Comparison of ENCODE assay signal across 21 cellular contexts in genomic region chr7:96739609-96740008, GRCh38.
"Had no signal": no experiment of that assay in that cellular context is flagged by ENCODE, and none has a peak within 500 bp of the region (broad histone marks: within the 10 kb centered on the region; RNA-seq: fewer than 3 reads in every experiment).

No MANE protein-coding gene starts in this region.

- H3K27ac Mint-ChIP-seq: activated CD4-positive, alpha-beta T cell treated with anti-CD3 and anti-CD28 coated beads, Interleukin-2, amount 10 ng/mL, durations not matched to agents 7 days and 5 days; activated CD8-positive, alpha-beta T cell treated with anti-CD3 and anti-CD28 coated beads for 36 hours; activated naive CD4-positive, alpha-beta T cell treated with anti-CD3 and anti-CD28 coated beads, Interleukin-2, amount 50 U/mL, for 24 hours; activated T-helper 1 cell treated with anti-CD3 and anti-CD28 coated beads, Interleukin-12 subunit alpha, Interleukin-12 subunit beta, Interleukin-2, Interleukin-4 antibody, amounts not matched to agents 30 ng/mL and 10 ng/mL and 1 ng/mL, durations not matched to agents 14 hours and 24 hours and 36 hours; dendritic cell treated with granulocyte-macrophage colony-stimulating factor and Interleukin-4, amounts not matched to agents 40 ng/mL and 50 ng/mL, for 4 days; naive thymus-derived CD4-positive, alpha-beta T cell; progenitor cell of endocrine pancreas; stimulated activated memory B cell treated with anti-CD40 and anti-IgM and Interleukin-4, amounts not matched to agents 10 μg/mL and 1 μg/mL and 100 μg/mL, for 72 hours had no signal

- DNase-seq: activated CD4-positive, alpha-beta T cell treated with anti-CD3 and anti-CD28 coated beads, Interleukin-2, amount 10 ng/mL, durations not matched to agents 7 days and 5 days; activated CD8-positive, alpha-beta T cell treated with anti-CD3 and anti-CD28 coated beads for 36 hours; activated gamma-delta T cell; anterior cingulate cortex; body of pancreas; effector CD4-positive, alpha-beta T cell; erythroblast; foreskin fibroblast; kidney; left lung; naive thymus-derived CD4-positive, alpha-beta T cell; retina; sigmoid colon; stimulated activated CD4-positive, alpha-beta T cell treated with anti-CD3 and anti-CD28 coated beads, Interleukin-15, amount 100 ng/mL, for 24 hours; stomach had no signal

- H3K9me3 Mint-ChIP-seq: activated CD4-positive, alpha-beta T cell treated with anti-CD3 and anti-CD28 coated beads, Interleukin-2, amount 10 ng/mL, durations not matched to agents 7 days and 5 days; activated CD8-positive, alpha-beta T cell treated with anti-CD3 and anti-CD28 coated beads for 36 hours; activated naive CD4-positive, alpha-beta T cell treated with anti-CD3 and anti-CD28 coated beads, Interleukin-2, amount 50 U/mL, for 24 hours; activated T-helper 1 cell treated with anti-CD3 and anti-CD28 coated beads, Interleukin-12 subunit alpha, Interleukin-12 subunit beta, Interleukin-2, Interleukin-4 antibody, amounts not matched to agents 30 ng/mL and 10 ng/mL and 1 ng/mL, durations not matched to agents 14 hours and 24 hours and 36 hours; dendritic cell treated with granulocyte-macrophage colony-stimulating factor and Interleukin-4, amounts not matched to agents 40 ng/mL and 50 ng/mL, for 4 days; naive thymus-derived CD4-positive, alpha-beta T cell; stimulated activated memory B cell treated with anti-CD40 and anti-IgM and Interleukin-4, amounts not matched to agents 10 μg/mL and 1 μg/mL and 100 μg/mL, for 72 hours had no signal

- H3K36me3 Mint-ChIP-seq: activated naive CD4-positive, alpha-beta T cell treated with anti-CD3 and anti-CD28 coated beads, Interleukin-2, amount 50 U/mL, for 24 hours; naive thymus-derived CD4-positive, alpha-beta T cell; stimulated activated memory B cell treated with anti-CD40 and anti-IgM and Interleukin-4, amounts not matched to agents 10 μg/mL and 1 μg/mL and 100 μg/mL, for 72 hours had no signal

- H3K4me3 Mint-ChIP-seq: activated CD4-positive, alpha-beta T cell treated with anti-CD3 and anti-CD28 coated beads, Interleukin-2, amount 10 ng/mL, durations not matched to agents 7 days and 5 days; activated CD8-positive, alpha-beta T cell treated with anti-CD3 and anti-CD28 coated beads for 36 hours; activated naive CD4-positive, alpha-beta T cell treated with anti-CD3 and anti-CD28 coated beads, Interleukin-2, amount 50 U/mL, for 24 hours; activated T-helper 1 cell treated with anti-CD3 and anti-CD28 coated beads, Interleukin-12 subunit alpha, Interleukin-12 subunit beta, Interleukin-2, Interleukin-4 antibody, amounts not matched to agents 30 ng/mL and 10 ng/mL and 1 ng/mL, durations not matched to agents 14 hours and 24 hours and 36 hours; dendritic cell treated with granulocyte-macrophage colony-stimulating factor and Interleukin-4, amounts not matched to agents 40 ng/mL and 50 ng/mL, for 4 days; naive thymus-derived CD4-positive, alpha-beta T cell; stimulated activated memory B cell treated with anti-CD40 and anti-IgM and Interleukin-4, amounts not matched to agents 10 μg/mL and 1 μg/mL and 100 μg/mL, for 72 hours had no signal

- ATAC-seq: activated CD4-positive, CD25-positive, alpha-beta regulatory T cell treated with anti-CD3 and anti-CD28 coated beads, Interleukin-2, amount 50 U/mL, for 24 hours; activated CD8-positive, alpha-beta T cell treated with anti-CD3 and anti-CD28 coated beads for 36 hours; body of pancreas; left lung; naive thymus-derived CD4-positive, alpha-beta T cell; stimulated activated memory B cell treated with anti-CD40 and anti-IgM and Interleukin-4, amounts not matched to agents 10 μg/mL and 1 μg/mL and 100 μg/mL, for 72 hours had no signal

- H3K4me1 Mint-ChIP-seq: activated CD4-positive, alpha-beta T cell treated with anti-CD3 and anti-CD28 coated beads, Interleukin-2, amount 10 ng/mL, durations not matched to agents 7 days and 5 days; activated naive CD4-positive, alpha-beta T cell treated with anti-CD3 and anti-CD28 coated beads, Interleukin-2, amount 50 U/mL, for 24 hours; naive thymus-derived CD4-positive, alpha-beta T cell; stimulated activated memory B cell treated with anti-CD40 and anti-IgM and Interleukin-4, amounts not matched to agents 10 μg/mL and 1 μg/mL and 100 μg/mL, for 72 hours had no signal
